ENCODE assay signal across 23 cellular contexts in the genomic region with DNA sequence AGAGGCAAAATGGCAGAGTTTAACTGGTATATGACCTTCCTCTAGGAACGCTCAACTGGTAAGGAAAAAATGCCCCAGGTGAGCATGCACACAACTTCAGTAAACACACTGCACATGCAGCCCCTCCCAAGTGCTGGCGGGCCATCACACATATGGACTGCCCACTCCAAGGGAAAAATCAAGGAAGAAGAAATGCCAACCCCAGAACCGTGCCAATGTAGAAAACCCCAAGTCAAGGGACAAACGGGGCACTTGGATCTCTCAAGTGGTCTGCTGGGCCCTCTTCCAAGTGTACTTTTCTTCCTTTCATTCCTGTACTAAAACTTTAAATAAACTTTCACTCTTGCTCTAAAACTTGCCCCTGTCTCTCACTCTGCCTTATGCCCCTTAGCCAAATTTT.
DNase-seq lines count a peak whose midpoint lies in the region; ATAC-seq, FAIRE-seq and TF ChIP-seq lines count a peak whose summit lies in the region.
"Had no signal": no experiment of that assay in that cellular context is flagged by ENCODE, and none has a peak within 500 bp of the region (broad histone marks: within the 10 kb centered on the region; RNA-seq: fewer than 3 reads in every experiment).

No MANE protein-coding gene starts in this region.

- peaks cover 12% of the 10 kb centered on the region; the same call in 2 of the 3 replicates for H3K9me3 Mint-ChIP-seq in GM23338

- H3K9me3 ChIP-seq in K562 (replicated peaks; ENCODE audit: control insufficient read depth, insufficient read depth, low read depth, low read length) (peaks cover 9% of the 10 kb centered on the region), lower lobe of right lung (peaks cover 19% of the 10 kb centered on the region), thyroid gland (no peaks in the 10 kb centered on the region)

- no peak for ATAC-seq in GM23338
- ATAC-seq in K562 = no peak; the same call in 2 of the 3 replicates
- ATAC-seq in lower lobe of right lung = peak; percentile 54 to 59
- no peak for ATAC-seq in GM21717 (IDR thresholded peaks at IDR 0.05; ENCODE audit: unreplicated experiment)
- ATAC-seq: CD8-positive, alpha-beta T cell; GM12878 had no signal

- no peak for TF ChIP-seq POLR2A in K562 (conservative IDR thresholded peaks at IDR 0.05)
- no peak for TF ChIP-seq POLR2A in thyroid gland (IDR thresholded peaks at IDR 0.05)

- in situ Hi-C loops in K562 (cut with MboI) = no loop called here

- no peaks in the 10 kb centered on the region for H3K4me1 ChIP-seq in GM23338 (ENCODE audit: insufficient read depth)
- no peaks in the 10 kb centered on the region for H3K4me1 ChIP-seq in K562 (replicated peaks in 1 of 2; ENCODE audit: control insufficient read depth in 2 of 2, insufficient read depth in 2 of 2, low read length in 2 of 2)
- no peaks in the 10 kb centered on the region for H3K4me1 ChIP-seq in lower lobe of right lung
- peaks cover 7 to 11% of the 10 kb centered on the region in 2 donors for H3K4me1 ChIP-seq in thyroid gland
- H3K4me1 ChIP-seq: BLaER1 treated with 17β-estradiol and CSF1 and Interleukin-3, amounts not matched to agents 10 nM and 100 nM; Caco-2 had no signal

- no peak overlapping the region for H3K9ac ChIP-seq in K562 (ENCODE audit: insufficient read depth in 1 of 2, low read depth in 2 of 2, low read length in 2 of 2)
- H3K9ac ChIP-seq: BLaER1 treated with 17β-estradiol and CSF1 and Interleukin-3, amounts not matched to agents 10 nM and 100 nM had no signal

- TF ChIP-seq RAD21 in K562 (CRISPR knock-in tag; conservative IDR thresholded peaks at IDR 0.05 in 1 of 2, IDR thresholded peaks at IDR 0.05 in 1 of 2) = no peak

- no peak overlapping the region for H3K4me2 ChIP-seq in GM23338
- no peak overlapping the region for H3K4me2 ChIP-seq in K562 (ENCODE audit: insufficient read depth, low read length)
- H3K4me2 ChIP-seq: BLaER1 treated with 17β-estradiol and CSF1 and Interleukin-3, amounts not matched to agents 10 nM and 100 nM had no signal

- H3F3A ChIP-seq in GM23338 (replicated peaks; ENCODE audit: low read depth) = no peaks in the 10 kb centered on the region

- no peak overlapping the region for H3K4me3 Mint-ChIP-seq in GM23338
- H3K4me3 Mint-ChIP-seq: CD4-positive, alpha-beta T cell; CD8-positive, alpha-beta T cell had no signal

- peak overlapping the region; percentile 50 for H2AFZ ChIP-seq in GM23338
- peak overlapping the region; percentile 70 for H2AFZ ChIP-seq in K562 (ENCODE audit: low read depth, low read length)

- WGBS in K562 (ENCODE audit: insufficient coverage, low coverage, missing lambda C conversion rate) = 39% methylated on average over 4 of the region's 4 CpGs
- WGBS in thyroid gland, 2 donors = 24 to 32% methylated on average over 4 of the region's 4 CpGs

- CTCF ChIA-PET in K562 (lab: Yijun Ruan, JAX; ENCODE audit: low intra/inter-chr PET ratio) = no interaction called here

- H3K79me2 ChIP-seq in GM23338 (replicated peaks; ENCODE audit: insufficient read depth) (no peaks in the 10 kb centered on the region), K562 (ENCODE audit: control insufficient read depth, insufficient read depth, low read length) (no peaks in the 10 kb centered on the region)

- H3K27ac Mint-ChIP-seq in GM23338 = no peak overlapping the region
- H3K27ac Mint-ChIP-seq: CD4-positive, alpha-beta T cell; CD8-positive, alpha-beta T cell had no signal

- H3K4me1 Mint-ChIP-seq in GM23338 = no peaks in the 10 kb centered on the region

- intact Hi-C loops in K562 (cut with micrococcal nuclease) (no loop called here), lower lobe of right lung (cut with DNase I) (no loop called here), thyroid gland (cut with DNase I) (no loop called here)

- no peak for TF ChIP-seq EP300 in K562 (IDR thresholded peaks at IDR 0.05; ENCODE audit: low read length)

- H3K27ac ChIP-seq in GM23338 (ENCODE audit: low read depth) = no peak overlapping the region
- H3K27ac ChIP-seq in K562 (ENCODE audit: extremely low read depth, low read depth, low read length) = no peak overlapping the region
- no peak overlapping the region for H3K27ac ChIP-seq in lower lobe of right lung
- no peak overlapping the region for H3K27ac ChIP-seq in thyroid gland
- H3K27ac ChIP-seq: BLaER1 treated with 17β-estradiol and CSF1 and Interleukin-3, amounts not matched to agents 10 nM and 100 nM; C4-2B had no signal

- H3K4me3 ChIP-seq in GM23338 (no peak overlapping the region), K562 (no peak overlapping the region), lower lobe of right lung (no peak overlapping the region), thyroid gland (replicated peaks in 1 of 3) (no peak overlapping the region)
- H3K4me3 ChIP-seq: BLaER1 treated with 17β-estradiol and CSF1 and Interleukin-3, amounts not matched to agents 10 nM and 100 nM; GM12878 had no signal

- H3K36me3 ChIP-seq in GM23338 (ENCODE audit: insufficient read depth) (no peaks in the 10 kb centered on the region), K562 (ENCODE audit: control insufficient read depth, insufficient read depth, low read length) (no peaks in the 10 kb centered on the region), lower lobe of right lung (no peaks in the 10 kb centered on the region), thyroid gland (no peaks in the 10 kb centered on the region)
- H3K36me3 ChIP-seq: BLaER1 treated with 17β-estradiol and CSF1 and Interleukin-3, amounts not matched to agents 10 nM and 100 nM had no signal

- no peaks in the 10 kb centered on the region for H3K27me3 ChIP-seq in GM23338 (ENCODE audit: insufficient read depth)
- H3K27me3 ChIP-seq in K562 (ENCODE audit: control insufficient read depth in 2 of 2, insufficient read depth in 2 of 2, low read length in 2 of 2) = no peaks in the 10 kb centered on the region
- H3K27me3 ChIP-seq in lower lobe of right lung (ENCODE audit: low read depth) = no peaks in the 10 kb centered on the region
- H3K27me3 ChIP-seq in thyroid gland = no peaks in the 10 kb centered on the region
- H3K27me3 ChIP-seq: BLaER1 treated with 17β-estradiol and CSF1 and Interleukin-3, amounts not matched to agents 10 nM and 100 nM had no signal

- POLR2A ChIA-PET in K562 (lab: Yijun Ruan, JAX) = no interaction called here

- DNase-seq in GM23338 (ENCODE audit: low spot score) = no peak
- DNase-seq in K562 (ENCODE audit: extremely low read depth in 1 of 4, low spot score in 3 of 4) = no peak
- DNase-seq in lower lobe of right lung = no peak
- DNase-seq in thyroid gland = peak; percentile 61 to 72
- DNase-seq in anterior cingulate cortex (lab: John Stamatoyannopoulos, UW) = no peak
- DNase-seq in UCSD-AML1 (lab: John Stamatoyannopoulos, UW; ENCODE audit: unreplicated experiment) = no peak
- DNase-seq in GM03348 (ENCODE audit: low spot score) = no peak
- DNase-seq: 8988T; ACHN; Caco-2; Calu3; CD4-positive, alpha-beta T cell; CD8-positive, alpha-beta T cell; DMS79 treated with DMSO at 0.1 percent for 48 hours; GF-D8 had no signal

- H3K36me3 Mint-ChIP-seq in GM23338 (ENCODE audit: low read depth) = 0 out of 3 replicates have a peak, but pooled peaks cover 2% of the 10 kb centered on the region
- H3K36me3 Mint-ChIP-seq: CD8-positive, alpha-beta T cell had no signal

- H4K20me1 ChIP-seq in GM23338 (replicated peaks; ENCODE audit: insufficient read depth) (no peaks in the 10 kb centered on the region), K562 (replicated peaks; ENCODE audit: control insufficient read depth, insufficient read depth, low read length) (no peaks in the 10 kb centered on the region)
- H4K20me1 ChIP-seq: BLaER1 treated with 17β-estradiol and CSF1 and Interleukin-3, amounts not matched to agents 10 nM and 100 nM had no signal

- no TSS peak for BruUV-seq in K562 (replicated peaks; lab: Mats Ljungman, UMichigan)

- no peaks in the 10 kb centered on the region for H3K9me1 ChIP-seq in K562 (ENCODE audit: control insufficient read depth, insufficient read depth, low read length)

- TF ChIP-seq CTCF in GM23338 (conservative IDR thresholded peaks at IDR 0.05; ENCODE audit: low read depth in 2 of 2) (no peak), K562 (IDR thresholded peaks at IDR 0.05 in 2 of 3, conservative IDR thresholded peaks at IDR 0.05 in 1 of 3; ENCODE audit: insufficient read depth in 2 of 3, low read depth in 1 of 3, low read length in 3 of 3) (no peak), lower lobe of right lung (IDR thresholded peaks at IDR 0.05) (no peak), thyroid gland (IDR thresholded peaks at IDR 0.05) (no peak)

- no peaks in the 10 kb centered on the region for H3K27me3 Mint-ChIP-seq in GM23338 (ENCODE audit: insufficient read depth, low read depth, poor library complexity)
- H3K27me3 Mint-ChIP-seq: CD4-positive, alpha-beta T cell had no signal

- H3K9me2 ChIP-seq in GM23338 (ENCODE audit: insufficient read depth) = 0 out of 2 replicates have a peak, but pooled peaks cover 4% of the 10 kb centered on the region

- FAIRE-seq in K562 (lab: Jason Lieb, UNC) = no peak
- FAIRE-seq: A204.1, D721Med, G401.6, GM12878, GM19239 had no signal

TF ChIP-seq in GM23338, 12 proteins besides CTCF, POLR2A, EP300 and RAD21 (continues in another document):
- no peak for TF ChIP-seq CREB1 (CRISPR knock-in tag; IDR thresholded peaks at IDR 0.05; ENCODE audit: low read depth)
- TF ChIP-seq NANOG (IDR thresholded peaks at IDR 0.05; ENCODE audit: borderline replicate concordance) = no peak
- TF ChIP-seq STAT1 (IDR thresholded peaks at IDR 0.05; ENCODE audit: unreplicated experiment) = no peak

TF ChIP-seq in K562, 482 proteins besides CTCF, POLR2A, EP300 and RAD21 (continues in another document):
- TF ChIP-seq HOXB6 (CRISPR knock-in tag; IDR thresholded peaks at IDR 0.05; ENCODE audit: borderline replicate concordance) = no peak
- TF ChIP-seq ZNF707 (CRISPR knock-in tag; conservative IDR thresholded peaks at IDR 0.05) = no peak
- TF ChIP-seq CREB3L1 (IDR thresholded peaks at IDR 0.05; ENCODE audit: borderline replicate concordance, low read depth) = no peak
- no peak for TF ChIP-seq ZNF551 (CRISPR knock-in tag; IDR thresholded peaks at IDR 0.05)

Comparison
In these comparisons a context has a peak if more than half of its experiments do, and no peak if none do; other contexts are left out.
1. ATAC-seq: peak in lower lobe of right lung (2 of 2); none in GM23338 (single experiment), K562 (single experiment) and GM21717 (single experiment).
2. DNase-seq: peak in thyroid gland (2 of 2); none in GM23338 (single experiment), K562 (0 of 4), lower lobe of right lung (single experiment), anterior cingulate cortex (0 of 58), UCSD-AML1 (single experiment) and GM03348 (single experiment).